8 cellular contexts compared by ENCODE assay signal in genomic region chr1:7539772-7540175, GRCh38.
DNase-seq lines count a peak whose midpoint lies in the region; ATAC-seq, FAIRE-seq and TF ChIP-seq lines count a peak whose summit lies in the region.
"Had no signal": no experiment of that assay in that cellular context is flagged by ENCODE, and none has a peak within 500 bp of the region (broad histone marks: within the 10 kb centered on the region; RNA-seq: fewer than 3 reads in every experiment).

No MANE protein-coding gene starts in this region.

- H3K27me3 ChIP-seq in Karpas-422 (ENCODE audit: low read length), result no peaks in the 10 kb centered on the region
- H3K27me3 ChIP-seq in astrocyte (ENCODE audit: insufficient read depth, low read length), result no peaks in the 10 kb centered on the region
- H3K27me3 ChIP-seq in right lobe of liver, result no peaks in the 10 kb centered on the region

- H3K4me2 ChIP-seq in Karpas-422 (ENCODE audit: low read depth, low read length, poor library complexity, severe bottlenecking) (no peak overlapping the region), astrocyte (ENCODE audit: low read length) (no peak overlapping the region)

- H3K4me1 ChIP-seq in Karpas-422 (ENCODE audit: low read length) (peaks cover 41% of the 10 kb centered on the region), astrocyte (ENCODE audit: insufficient read depth, low read length) (no peaks in the 10 kb centered on the region), right lobe of liver (no peaks in the 10 kb centered on the region)

- no peak overlapping the region for H3K4me3 ChIP-seq in Karpas-422 (ENCODE audit: low read length)
- no peak overlapping the region for H3K4me3 ChIP-seq in astrocyte (ENCODE audit: insufficient read depth, low read depth, low read length)
- no peak overlapping the region for H3K4me3 ChIP-seq in right lobe of liver
- H3K4me3 ChIP-seq: SJCRH30 had no signal

- peaks cover 10% of the 10 kb centered on the region for H3K27me3 Mint-ChIP-seq in astrocyte (ENCODE audit: low read depth, unreplicated experiment)

- no peaks in the 10 kb centered on the region for H3K36me3 ChIP-seq in Karpas-422 (ENCODE audit: insufficient read depth, low read length)
- H3K36me3 ChIP-seq in astrocyte (ENCODE audit: insufficient read depth, low read length), result no peaks in the 10 kb centered on the region
- no peaks in the 10 kb centered on the region for H3K36me3 ChIP-seq in right lobe of liver
- H3K36me3 ChIP-seq: SJCRH30 had no signal

- no peaks in the 10 kb centered on the region for H3K9me3 ChIP-seq in Karpas-422 (ENCODE audit: low read length)
- H3K9me3 ChIP-seq in astrocyte (ENCODE audit: insufficient read depth, low read depth, low read length), result peaks cover 4% of the 10 kb centered on the region
- H3K9me3 ChIP-seq in right lobe of liver, result no peaks in the 10 kb centered on the region

- peaks cover 10% of the 10 kb centered on the region for H3K9me3 Mint-ChIP-seq in astrocyte (ENCODE audit: unreplicated experiment)

- H2AFZ ChIP-seq in Karpas-422 (ENCODE audit: low read length) (no peak overlapping the region), astrocyte (ENCODE audit: low read depth, low read length) (no peak overlapping the region)

- H3K4me1 Mint-ChIP-seq in astrocyte (ENCODE audit: low read depth, unreplicated experiment), result peaks cover 12% of the 10 kb centered on the region

- H4K20me1 ChIP-seq in Karpas-422 (ENCODE audit: insufficient read depth, low read depth, low read length), result peaks cover 18% of the 10 kb centered on the region
- no peaks in the 10 kb centered on the region for H4K20me1 ChIP-seq in astrocyte (ENCODE audit: insufficient read depth, low read length)

- H3K9ac ChIP-seq in Karpas-422 (ENCODE audit: low read length) (no peak overlapping the region), astrocyte (ENCODE audit: low read length) (no peak overlapping the region)

- peak in 2 of 4 donors; percentile 17 to 47 for ATAC-seq in right lobe of liver
- no peak for ATAC-seq in GM19035 (IDR thresholded peaks at IDR 0.05; ENCODE audit: unreplicated experiment)
- no peak for ATAC-seq in GM19397 (IDR thresholded peaks at IDR 0.05; ENCODE audit: unreplicated experiment)
- ATAC-seq in HG02798 (IDR thresholded peaks at IDR 0.05; ENCODE audit: poor library complexity, unreplicated experiment), result no peak

- no peaks in the 10 kb centered on the region for H3K9me2 ChIP-seq in Karpas-422 (replicated peaks; ENCODE audit: insufficient read depth, low read length)

- peak; percentile 39 for TF ChIP-seq CTCF in astrocyte (IDR thresholded peaks at IDR 0.05; ENCODE audit: insufficient read depth, low read depth, low read length)
- TF ChIP-seq CTCF in right lobe of liver (IDR thresholded peaks at IDR 0.05), result peak in 3 of 4 donors; percentile 13 to 33 (median 24)

- DNase-seq in Karpas-422, result peak; percentile 83
- peak; percentile 55 for DNase-seq in astrocyte (ENCODE audit: low read depth)
- no peak for DNase-seq in right lobe of liver

- H3K27ac Mint-ChIP-seq in astrocyte (ENCODE audit: unreplicated experiment), result peak overlapping the region; percentile 34

- FAIRE-seq in G401.6 (lab: Jason Lieb, UNC) (peak; percentile 89), astrocyte (lab: Jason Lieb, UNC) (no peak)

- intact Hi-C loops in right lobe of liver (cut with DNase I), result no loop called here

- H3K36me3 Mint-ChIP-seq in astrocyte (ENCODE audit: low read depth, unreplicated experiment), result no peaks in the 10 kb centered on the region

- WGBS in right lobe of liver (ENCODE audit: insufficient coverage, low coverage, low lambda C conversion rate, missing lambda C conversion rate), result 27% methylated on average over 3 of the region's 7 CpGs

- H3K79me2 ChIP-seq in Karpas-422 (ENCODE audit: low read length) (no peaks in the 10 kb centered on the region), astrocyte (ENCODE audit: insufficient read depth, low read length) (no peaks in the 10 kb centered on the region)

- H3K27ac ChIP-seq in Karpas-422 (ENCODE audit: low read length) (no peak overlapping the region), astrocyte (ENCODE audit: low read depth, low read length) (no peak overlapping the region), right lobe of liver (no peak overlapping the region)
- H3K27ac ChIP-seq: SJCRH30 had no signal

- no peak overlapping the region for H3K4me3 Mint-ChIP-seq in astrocyte (ENCODE audit: unreplicated experiment)

- no peak for TF ChIP-seq POLR2A in right lobe of liver (IDR thresholded peaks at IDR 0.05)

Comparison
In these comparisons a context has a peak if more than half of its experiments do, and no peak if none do; other contexts are left out.
1. DNase-seq: peak in Karpas-422 (single experiment) and astrocyte (single experiment); none in right lobe of liver (0 of 3).